ENCODE assay signal across 25 cellular contexts in the genomic region with DNA sequence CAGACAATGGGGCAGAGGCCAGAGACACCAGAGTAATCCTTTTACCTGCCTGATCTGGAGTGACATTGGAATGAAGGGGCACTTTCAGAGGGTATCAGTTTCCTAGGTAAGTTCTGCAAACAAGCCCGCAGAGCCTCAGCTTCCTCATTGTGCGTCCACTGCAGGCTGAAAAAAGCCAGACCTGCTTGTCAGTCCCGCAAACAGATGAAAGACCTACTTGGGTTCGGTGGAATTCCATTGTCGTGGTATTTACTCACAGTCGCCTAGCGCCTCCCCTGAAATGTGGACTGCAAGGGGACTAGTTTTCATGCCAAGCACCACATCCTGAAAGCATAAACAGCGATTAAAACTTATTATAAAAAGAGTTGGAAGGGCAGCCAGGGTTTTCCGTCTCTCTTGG.
"Had no signal": no experiment of that assay in that cellular context is flagged by ENCODE, and none has a peak within 500 bp of the region (broad histone marks: within the 10 kb centered on the region; RNA-seq: fewer than 3 reads in every experiment).

No MANE protein-coding gene starts in this region.

- H3K36me3 Mint-ChIP-seq: activated naive CD4-positive, alpha-beta T cell treated with anti-CD3 and anti-CD28 coated beads, Interleukin-2, amount 50 U/mL, for 72 hours; stimulated activated memory B cell treated with anti-CD40 and anti-IgM and Interleukin-4, amounts not matched to agents 10 μg/mL and 1 μg/mL and 100 μg/mL, for 72 hours had no signal

- H3K4me3 ChIP-seq: colonic mucosa, esophagus squamous epithelium, gastroesophageal sphincter, mucosa of descending colon, sigmoid colon, smooth muscle cell, stomach, suprapubic skin, transverse colon had no signal

- H3K9me3 ChIP-seq: colonic mucosa, esophagus squamous epithelium, mucosa of descending colon, sigmoid colon, stomach, suprapubic skin, transverse colon had no signal

- H3K4me1 Mint-ChIP-seq: stimulated activated memory B cell treated with anti-CD40 and anti-IgM and Interleukin-4, amounts not matched to agents 10 μg/mL and 1 μg/mL and 100 μg/mL, for 72 hours had no signal

- H3K27ac ChIP-seq: brain microvascular endothelial cell, colonic mucosa, esophagus squamous epithelium, gastroesophageal sphincter, sigmoid colon, stomach, suprapubic skin, transverse colon, WERI-Rb-1 had no signal

- H3K4me1 ChIP-seq: colonic mucosa, esophagus squamous epithelium, gastroesophageal sphincter, stomach, suprapubic skin, transverse colon had no signal

- H3K9me3 Mint-ChIP-seq: stimulated activated memory B cell treated with anti-CD40 and anti-IgM and Interleukin-4, amounts not matched to agents 10 μg/mL and 1 μg/mL and 100 μg/mL, for 72 hours had no signal

- H3K27me3 Mint-ChIP-seq: stimulated activated memory B cell treated with anti-CD40 and anti-IgM and Interleukin-4, amounts not matched to agents 10 μg/mL and 1 μg/mL and 100 μg/mL, for 72 hours had no signal

- H3K27me3 ChIP-seq: brain microvascular endothelial cell, colonic mucosa, sigmoid colon, stomach, suprapubic skin, transverse colon had no signal

- H3K4me2 ChIP-seq: smooth muscle cell had no signal

- DNase-seq: activated CD4-positive, alpha-beta T cell treated with anti-CD3 and anti-CD28 coated beads for 1 hour; activated CD4-positive, alpha-beta T cell treated with anti-CD3 and anti-CD28 coated beads, Interleukin-2, amount 50 U/mL, for 1 hour; activated T-cell treated with anti-CD3 and anti-CD28 coated beads, Interleukin-2, amount 50 U/mL, for 1 hour; aorta; brain microvascular endothelial cell; colonic mucosa; esophagus squamous epithelium; head of caudate nucleus; left ventricle myocardium superior; mammary epithelial cell; mucosa of descending colon; nephron progenitor cell; occipital lobe; posterior cingulate gyrus; sigmoid colon; stimulated activated CD4-positive, alpha-beta T cell treated with anti-CD3 and anti-CD28 coated beads, Interleukin-15, amount 100 ng/mL, for 24 hours; stomach; T-helper 1 cell; transverse colon; WERI-Rb-1 had no signal

- H3K36me3 ChIP-seq: brain microvascular endothelial cell, colonic mucosa, esophagus squamous epithelium, gastroesophageal sphincter, sigmoid colon, stomach, suprapubic skin, transverse colon, WERI-Rb-1 had no signal

- H3K4me3 Mint-ChIP-seq: nephron progenitor cell; stimulated activated memory B cell treated with anti-CD40 and anti-IgM and Interleukin-4, amounts not matched to agents 10 μg/mL and 1 μg/mL and 100 μg/mL, for 72 hours had no signal

- H3K27ac Mint-ChIP-seq: activated naive CD4-positive, alpha-beta T cell treated with anti-CD3 and anti-CD28 coated beads, Interleukin-2, amount 50 U/mL, for 72 hours; stimulated activated memory B cell treated with anti-CD40 and anti-IgM and Interleukin-4, amounts not matched to agents 10 μg/mL and 1 μg/mL and 100 μg/mL, for 72 hours had no signal
